In the genomic region with DNA sequence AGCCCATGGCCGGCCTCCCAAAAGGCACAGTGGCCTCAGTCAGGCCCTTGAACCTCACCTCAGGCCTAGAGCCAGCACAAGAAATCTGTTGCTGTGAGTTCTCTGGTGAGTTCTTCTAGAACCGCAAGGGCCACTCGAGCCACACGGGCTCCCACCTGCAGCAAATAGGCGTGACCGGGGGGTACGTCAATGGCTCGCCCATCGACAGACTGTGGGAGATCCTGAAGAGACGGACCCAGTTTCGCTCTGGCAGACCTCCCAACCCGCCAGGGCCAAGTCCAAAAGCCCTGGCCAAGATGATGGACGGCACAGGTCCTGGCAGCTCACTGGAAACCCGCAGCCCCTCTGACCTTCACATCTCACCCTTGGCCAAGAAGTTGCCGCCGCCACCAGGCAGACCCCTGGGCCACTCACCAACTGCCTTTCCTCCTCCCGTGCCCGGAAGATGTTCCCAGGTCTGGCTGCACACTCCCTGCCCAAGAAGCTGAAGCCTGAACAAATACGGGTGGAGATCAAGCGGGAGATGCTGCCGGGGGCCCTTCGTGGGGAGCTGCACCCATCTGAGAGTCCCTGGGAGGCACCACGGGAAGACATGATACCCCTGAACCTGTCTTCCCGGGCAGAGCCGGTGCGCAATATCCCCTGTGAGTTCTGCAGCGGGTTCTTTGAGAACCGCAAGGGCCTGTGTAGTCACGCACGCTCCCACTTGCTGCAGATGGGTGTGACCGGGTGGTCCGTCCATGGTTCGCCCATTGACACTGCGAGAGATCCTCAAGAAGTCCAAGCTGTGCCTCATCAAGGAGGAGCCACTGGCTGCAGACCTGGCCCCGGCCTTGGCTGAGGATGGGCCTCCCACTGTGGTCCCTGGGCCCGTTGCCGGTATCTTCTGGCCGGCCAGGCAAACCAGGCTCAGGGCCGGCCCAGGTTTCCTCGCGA, we compare ENCODE assay signal across 27 cellular contexts.
"Had no signal": no experiment of that assay in that cellular context is flagged by ENCODE, and none has a peak within 500 bp of the region (broad histone marks: within the 10 kb centered on the region; RNA-seq: fewer than 3 reads in every experiment).

No MANE protein-coding gene starts in this region.

- H3K4me3 ChIP-seq: hepatocyte, psoas muscle, right lobe of liver, smooth muscle cell had no signal

- H3K9me3 ChIP-seq: psoas muscle, right lobe of liver, SK-N-SH had no signal

- H3K4me3 Mint-ChIP-seq: activated CD8-positive, alpha-beta T cell treated with anti-CD3 and anti-CD28 coated beads, Interleukin-2, amount 10 ng/mL, durations not matched to agents 7 days and 5 days; activated naive CD4-positive, alpha-beta T cell treated with anti-CD3 and anti-CD28 coated beads, Interleukin-2, amount 50 U/mL, for 24 hours; brain; immature natural killer cell; naive thymus-derived CD4-positive, alpha-beta T cell; neural crest cell; stimulated activated naive B cell treated with anti-CD40 and anti-IgM and Interleukin-4, amounts not matched to agents 10 μg/mL and 1 μg/mL and 100 μg/mL, for 72 hours had no signal

- H3K36me3 Mint-ChIP-seq: activated naive CD4-positive, alpha-beta T cell treated with anti-CD3 and anti-CD28 coated beads, Interleukin-2, amount 50 U/mL, for 24 hours; brain; immature natural killer cell; naive thymus-derived CD4-positive, alpha-beta T cell; stimulated activated naive B cell treated with anti-CD40 and anti-IgM and Interleukin-4, amounts not matched to agents 10 μg/mL and 1 μg/mL and 100 μg/mL, for 72 hours had no signal

- H3K27me3 Mint-ChIP-seq: activated naive CD4-positive, alpha-beta T cell treated with anti-CD3 and anti-CD28 coated beads, Interleukin-2, amount 50 U/mL, for 24 hours; brain; naive thymus-derived CD4-positive, alpha-beta T cell; stimulated activated naive B cell treated with anti-CD40 and anti-IgM and Interleukin-4, amounts not matched to agents 10 μg/mL and 1 μg/mL and 100 μg/mL, for 72 hours had no signal

- ATAC-seq: activated CD8-positive, alpha-beta T cell treated with anti-CD3 and anti-CD28 coated beads, Interleukin-2, amount 10 ng/mL, durations not matched to agents 7 days and 5 days; foreskin keratinocyte; psoas muscle; stimulated activated naive B cell treated with anti-CD40 and anti-IgM and Interleukin-4, amounts not matched to agents 10 μg/mL and 1 μg/mL and 100 μg/mL, for 72 hours had no signal

- H3K4me1 Mint-ChIP-seq: activated naive CD4-positive, alpha-beta T cell treated with anti-CD3 and anti-CD28 coated beads, Interleukin-2, amount 50 U/mL, for 24 hours; brain; immature natural killer cell; naive thymus-derived CD4-positive, alpha-beta T cell; neural crest cell; stimulated activated naive B cell treated with anti-CD40 and anti-IgM and Interleukin-4, amounts not matched to agents 10 μg/mL and 1 μg/mL and 100 μg/mL, for 72 hours had no signal

- H3K36me3 ChIP-seq: right lobe of liver had no signal

- H3K4me1 ChIP-seq: foreskin keratinocyte, psoas muscle, right lobe of liver had no signal

- H3K27me3 ChIP-seq: foreskin keratinocyte, hepatocyte, right lobe of liver had no signal

- H3K27ac Mint-ChIP-seq: activated CD8-positive, alpha-beta T cell treated with anti-CD3 and anti-CD28 coated beads, Interleukin-2, amount 10 ng/mL, durations not matched to agents 7 days and 5 days; activated naive CD4-positive, alpha-beta T cell treated with anti-CD3 and anti-CD28 coated beads, Interleukin-2, amount 50 U/mL, for 24 hours; brain; immature natural killer cell; stimulated activated naive B cell treated with anti-CD40 and anti-IgM and Interleukin-4, amounts not matched to agents 10 μg/mL and 1 μg/mL and 100 μg/mL, for 72 hours had no signal

- H3K27ac ChIP-seq: foreskin keratinocyte, hepatocyte, psoas muscle, right lobe of liver, VCaP had no signal

- DNase-seq: activated CD4-positive, alpha-beta T cell treated with anti-CD3 and anti-CD28 coated beads for 1 hour; activated CD4-positive, alpha-beta T cell treated with anti-CD3 and anti-CD28 coated beads, Interleukin-2, amount 50 U/mL, for 1 hour; activated CD8-positive, alpha-beta T cell treated with anti-CD3 and anti-CD28 coated beads, Interleukin-2, amount 10 ng/mL, durations not matched to agents 7 days and 5 days; activated gamma-delta T cell treated with Interleukin-2 at 50 U/mL for 16 hours; activated T-cell treated with anti-CD3 and anti-CD28 coated beads, Interleukin-2, amount 50 U/mL, for 1 hour; anterior cingulate cortex; caudate nucleus; dermis blood vessel endothelial cell; effector CD8-positive, alpha-beta T cell; erythroblast; foreskin keratinocyte; immature natural killer cell; kidney glomerular epithelial cell; mesendoderm; naive thymus-derived CD4-positive, alpha-beta T cell; psoas muscle; SK-N-SH; stimulated activated CD4-positive, alpha-beta T cell treated with anti-CD3 and anti-CD28 coated beads, Interleukin-2, amount 100 ng/mL, for 48 hours; stimulated activated CD8-positive, alpha-beta memory T cell treated with anti-CD3 and anti-CD28 coated beads, Interleukin-4, amount 100 ng/mL, for 48 hours; stimulated activated naive B cell treated with anti-CD40 and anti-IgM and Interleukin-4, amounts not matched to agents 10 μg/mL and 1 μg/mL and 100 μg/mL, for 72 hours had no signal
